9 cellular contexts compared by ENCODE assay signal in the genomic region with DNA sequence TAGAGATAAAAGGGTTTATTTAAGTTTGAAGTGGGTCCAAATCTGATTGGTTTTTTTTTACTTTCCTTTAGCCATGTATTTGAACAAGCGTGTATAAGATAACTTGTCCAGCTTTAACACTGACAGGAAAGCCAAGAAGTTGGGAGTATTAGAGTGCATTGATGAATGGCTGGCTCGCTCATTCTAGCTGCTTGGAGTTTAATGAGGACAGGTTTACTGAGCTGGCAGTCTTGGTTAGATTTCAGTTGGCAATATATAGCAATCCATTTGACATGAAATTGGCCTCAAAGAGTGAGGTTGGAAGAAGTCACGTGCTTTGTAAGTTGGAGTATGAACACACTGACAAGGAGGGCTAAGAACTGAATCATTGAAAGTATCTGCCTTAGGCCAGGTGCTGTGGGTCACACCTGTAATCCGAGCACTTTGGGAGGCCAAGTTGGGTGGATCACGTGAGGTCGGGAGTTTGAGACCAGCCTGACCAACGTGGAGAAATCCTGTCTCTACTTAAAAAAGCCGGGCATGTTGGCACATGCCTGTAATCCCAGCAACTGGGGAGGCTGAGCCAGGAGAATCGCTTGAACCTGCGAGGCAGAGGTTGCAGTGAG. TPM values are rescaled to one million over a fixed set of nuclear protein-coding genes. Genes with fewer than 3 reads are reported as not detected.
DNase-seq lines count a peak whose midpoint lies in the region; ATAC-seq, FAIRE-seq and TF ChIP-seq lines count a peak whose summit lies in the region.
"Had no signal": no experiment of that assay in that cellular context is flagged by ENCODE, and none has a peak within 500 bp of the region (broad histone marks: within the 10 kb centered on the region; RNA-seq: fewer than 3 reads in every experiment).

No MANE protein-coding gene starts in this region.

- TF ChIP-seq RAD21 in HepG2 (CRISPR knock-in tag; IDR thresholded peaks at IDR 0.05): no peak

- H3K4me1 ChIP-seq in HepG2 (ENCODE audit: insufficient read depth, low read length): peaks cover 72% of the 10 kb centered on the region
- peaks cover 58% of the 10 kb centered on the region for H3K4me1 ChIP-seq in suprapubic skin

- BruUV-seq in HepG2 (replicated peaks; lab: Mats Ljungman, UMichigan): no TSS peak

- peaks cover 35% of the 10 kb centered on the region for H3K79me2 ChIP-seq in HepG2 (ENCODE audit: insufficient read depth, low read length)

- peak overlapping the region; percentile 33 for H3K4me2 ChIP-seq in HepG2 (ENCODE audit: low read depth, low read length)

- TF ChIP-seq CTCF in HepG2 (CRISPR knock-in tag; IDR thresholded peaks at IDR 0.05) (no peak), suprapubic skin (IDR thresholded peaks at IDR 0.05) (no peak)

- in situ Hi-C loops in HepG2 (cut with HindIII; ENCODE audit: extremely low pct_ligation_motif_present, low pct_unique_long_range_greater_than_20kb): no loop called here

- intact Hi-C loops in activated T-helper 2 cell treated with anti-CD3 and anti-CD28 coated beads, Interferon-gamma antibody, Interleukin-2, Interleukin-4, amounts not matched to agents 10 μg/mL and 5 μg/mL and 100 μg/mL, durations not matched to agents 14 hours and 24 hours and 36 hours (cut with micrococcal nuclease): no loop called here
- intact Hi-C loops in HepG2 (cut with micrococcal nuclease; ENCODE audit: unreplicated experiment): no loop called here

- TF ChIP-seq EP300 in HepG2 (IDR thresholded peaks at IDR 0.05; ENCODE audit: low read depth in 2 of 2, low read length in 2 of 2) (no peak), HepG2 (CRISPR knock-in tag; IDR thresholded peaks at IDR 0.05; ENCODE audit: borderline replicate concordance) (no peak), suprapubic skin (IDR thresholded peaks at IDR 0.05) (no peak)

- H3K36me3 Mint-ChIP-seq in activated T-helper 2 cell treated with anti-CD3 and anti-CD28 coated beads, Interferon-gamma antibody, Interleukin-2, Interleukin-4, amounts not matched to agents 10 μg/mL and 5 μg/mL and 100 μg/mL, durations not matched to agents 14 hours and 24 hours and 36 hours (ENCODE audit: low read depth): peaks cover 93% of the 10 kb centered on the region

- TF ChIP-seq POLR2A in HepG2 (IDR thresholded peaks at IDR 0.05; ENCODE audit: insufficient read depth in 1 of 2, low read depth in 2 of 2, low read length in 2 of 2) (no peak; a peak in 1 of 4 replicates), suprapubic skin (IDR thresholded peaks at IDR 0.05) (no peak)

- 0 out of 2 replicates have a peak overlapping the region, but pooled peaks have one; percentile 9 for H3K9ac ChIP-seq in HepG2 (ENCODE audit: insufficient read depth, low read depth, low read length)

- H4K20me1 ChIP-seq in HepG2 (ENCODE audit: insufficient read depth, low read length): peaks cover 70% of the 10 kb centered on the region

- no peak for FAIRE-seq in HepG2 (lab: Jason Lieb, UNC)
- FAIRE-seq: frontal cortex had no signal

- H3K27ac Mint-ChIP-seq in activated T-helper 2 cell treated with anti-CD3 and anti-CD28 coated beads, Interferon-gamma antibody, Interleukin-2, Interleukin-4, amounts not matched to agents 10 μg/mL and 5 μg/mL and 100 μg/mL, durations not matched to agents 14 hours and 24 hours and 36 hours: peak overlapping the region; percentile 30

- H2AFZ ChIP-seq in HepG2 (ENCODE audit: low read length): no peak overlapping the region

- H3K4me1 Mint-ChIP-seq in activated T-helper 2 cell treated with anti-CD3 and anti-CD28 coated beads, Interferon-gamma antibody, Interleukin-2, Interleukin-4, amounts not matched to agents 10 μg/mL and 5 μg/mL and 100 μg/mL, durations not matched to agents 14 hours and 24 hours and 36 hours (ENCODE audit: low read depth): peaks cover 31% of the 10 kb centered on the region

- DNase-seq in activated effector memory CD4-positive, alpha-beta T cell treated with anti-CD3 and anti-CD28 coated beads, Interleukin-2, amount 50 U/mL, for 16 hours: peak; percentile 56
- DNase-seq in activated effector memory CD4-positive, alpha-beta T cell treated with Interleukin-2 at 50 U/mL for 16 hours: no peak
- no peak for DNase-seq in activated T-helper 2 cell treated with anti-CD3 and anti-CD28 coated beads, Interferon-gamma antibody, Interleukin-2, Interleukin-4, amounts not matched to agents 10 μg/mL and 5 μg/mL and 100 μg/mL, durations not matched to agents 14 hours and 24 hours and 36 hours (ENCODE audit: low spot score)
- DNase-seq in HepG2 (ENCODE audit: low spot score) (no peak), suprapubic skin (ENCODE audit: low spot score in 2 of 2) (peak; percentile 15 to 32), GM03348 (ENCODE audit: low spot score) (no peak)

- no peaks in the 10 kb centered on the region for H3K27me3 Mint-ChIP-seq in activated T-helper 2 cell treated with anti-CD3 and anti-CD28 coated beads, Interferon-gamma antibody, Interleukin-2, Interleukin-4, amounts not matched to agents 10 μg/mL and 5 μg/mL and 100 μg/mL, durations not matched to agents 14 hours and 24 hours and 36 hours (ENCODE audit: low read depth)

- no peaks in the 10 kb centered on the region for H3K9me3 Mint-ChIP-seq in activated T-helper 2 cell treated with anti-CD3 and anti-CD28 coated beads, Interferon-gamma antibody, Interleukin-2, Interleukin-4, amounts not matched to agents 10 μg/mL and 5 μg/mL and 100 μg/mL, durations not matched to agents 14 hours and 24 hours and 36 hours

- no peak overlapping the region for H3K4me3 ChIP-seq in HepG2 (replicated peaks in 1 of 3; ENCODE audit: insufficient read depth in 1 of 3, low read depth in 2 of 3, low read length in 3 of 3)
- H3K4me3 ChIP-seq in suprapubic skin: no peak overlapping the region

- POLR2A ChIA-PET in HepG2 (lab: Yijun Ruan, JAX): interaction anchor here (0.6 to 8.2 kb wide), 8 partner anchors 7 to 99 kb away, joined by 3 to 142 read pairs (median 4); partner anchors contain the start of genes CDKN1A and SRSF3

- 67% methylated on average over 10 of the region's 10 CpGs for WGBS in HepG2 (ENCODE audit: low lambda C conversion rate)
- WGBS in suprapubic skin: 45% methylated on average over 10 of the region's 10 CpGs

- peak; percentile 1; the same call in 2 of the 3 replicates for ATAC-seq in HepG2
- no peak for ATAC-seq in HG03354 (IDR thresholded peaks at IDR 0.05; ENCODE audit: poor library complexity, severe bottlenecking, unreplicated experiment)
- no peak for ATAC-seq in HG03025 (IDR thresholded peaks at IDR 0.05; ENCODE audit: low FRiP score, unreplicated experiment)

- H3K36me3 ChIP-seq in HepG2 (replicated peaks in 1 of 2; ENCODE audit: control insufficient read depth in 1 of 2, insufficient read depth in 2 of 2, low read length in 2 of 2) (peaks cover 19 to 55% of the 10 kb centered on the region in 2 experiments), suprapubic skin (peaks cover 75% of the 10 kb centered on the region)

- H3K4me3 Mint-ChIP-seq in activated T-helper 2 cell treated with anti-CD3 and anti-CD28 coated beads, Interferon-gamma antibody, Interleukin-2, Interleukin-4, amounts not matched to agents 10 μg/mL and 5 μg/mL and 100 μg/mL, durations not matched to agents 14 hours and 24 hours and 36 hours (ENCODE audit: low read depth): no peak overlapping the region

- H3K27me3 ChIP-seq in HepG2 (ENCODE audit: control insufficient read depth in 1 of 2, insufficient read depth in 2 of 2, low read length in 2 of 2) (no peaks in the 10 kb centered on the region), suprapubic skin (no peaks in the 10 kb centered on the region)

- H3K9me3 ChIP-seq in HepG2 (ENCODE audit: low read length): no peaks in the 10 kb centered on the region
- no peaks in the 10 kb centered on the region for H3K9me3 ChIP-seq in suprapubic skin

- CTCF ChIA-PET in HepG2 (lab: Yijun Ruan, JAX; ENCODE audit: low intra/inter-chr PET ratio, low total read pairs): no interaction called here

- H3K27ac ChIP-seq in HepG2 (ENCODE audit: extremely low read length, insufficient read depth, low read length) (peak overlapping the region; percentile 62), suprapubic skin (no peak overlapping the region)

TF ChIP-seq in HepG2, 621 proteins besides CTCF, POLR2A, EP300 and RAD21 (continues in another document):
- TF ChIP-seq, protein P1, sequence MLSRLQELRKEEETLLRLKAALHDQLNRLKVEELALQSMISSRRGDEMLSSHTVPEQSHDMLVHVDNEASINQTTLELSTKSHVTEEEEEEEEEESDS (CRISPR knock-in tag; IDR thresholded peaks at IDR 0.05; ENCODE audit: borderline replicate concordance): no peak

RNA-seq across cellular contexts. Expression of gene SRSF3, which starts 13.7 kb away (rescaled TPM):
- 512 and 541 TPM in 2 replicates for total RNA-seq in activated T-helper 2 cell treated with anti-CD3 and anti-CD28 coated beads, Interferon-gamma antibody, Interleukin-2, Interleukin-4, amounts not matched to agents 10 μg/mL and 5 μg/mL and 100 μg/mL, durations not matched to agents 14 hours and 24 hours and 36 hours
- total RNA-seq in HepG2 (2016; rRNA removed; fragmentation: Illumina TruSeq; extraction: Trizol) (684 and 1,115 TPM in 2 replicates), suprapubic skin (100 to 1,000 TPM; 152 to 180 (median 167) TPM)
- 87.6 and 93.5 TPM in 2 replicates for total RNA-seq in HepG2 (2016; cell fraction: cytosol; rRNA removed; fragmentation: Illumina TruSeq; extraction: Trizol; ENCODE audit: low read depth)
- 702 and 1,085 TPM in 2 replicates for total RNA-seq in HepG2 (2016; cell fraction: insoluble cytoplasmic fraction; rRNA removed; fragmentation: Illumina TruSeq; extraction: Trizol)
- 160 and 205 TPM in 2 replicates for total RNA-seq in HepG2 (2016; cell fraction: membrane; rRNA removed; fragmentation: Illumina TruSeq; extraction: Trizol)
- 332 and 341 TPM in 2 replicates for total RNA-seq in HepG2 (2016; cell fraction: nucleus; rRNA removed; fragmentation: Illumina TruSeq; extraction: Trizol)
- polyA plus RNA-seq in HepG2 (2011; rRNA removed): 149 and 206 TPM in 2 replicates
- polyA plus RNA-seq in HepG2 (2011; cell fraction: cytosol; rRNA removed): 204 and 209 TPM in 2 replicates
- polyA plus RNA-seq in HepG2 (2011; cell fraction: nucleus; rRNA removed): 336 and 345 TPM in 2 replicates
- 161 and 268 TPM in 2 replicates for polyA plus RNA-seq in HepG2 (2012)
- 90.1 and 97.9 TPM in 2 replicates for polyA plus RNA-seq in HepG2 (2016; cell fraction: cytosol; fragmentation: Illumina TruSeq; extraction: Trizol; ENCODE audit: low read depth)
- polyA plus RNA-seq in HepG2 (2016; cell fraction: insoluble cytoplasmic fraction; fragmentation: Illumina TruSeq; extraction: Trizol; ENCODE audit: low read depth): 1,067 and 1,144 TPM in 2 replicates
- polyA plus RNA-seq in HepG2 (2016; cell fraction: membrane; fragmentation: Illumina TruSeq; extraction: Trizol; ENCODE audit: low read depth): 123 and 146 TPM in 2 replicates
- polyA plus RNA-seq in HepG2 (2016; cell fraction: nucleus; fragmentation: Illumina TruSeq; extraction: Trizol; ENCODE audit: insufficient read depth, low read depth): 510 and 537 TPM in 2 replicates
- 214 and 251 TPM in 2 replicates for polyA minus RNA-seq in HepG2 (2011; rRNA and poly(A)+ RNA removed; ENCODE audit: low replicate concordance)
- 55.8 and 58.4 TPM in 2 replicates for polyA minus RNA-seq in HepG2 (2011; cell fraction: cytosol; rRNA and poly(A)+ RNA removed)
- polyA minus RNA-seq in HepG2 (2011; cell fraction: nucleus; rRNA and poly(A)+ RNA removed): 453 and 553 TPM in 2 replicates

Comparison
In these comparisons a context has a peak if more than half of its experiments do, and no peak if none do; other contexts are left out.
1. DNase-seq: peak in activated effector memory CD4-positive, alpha-beta T cell treated with anti-CD3 and anti-CD28 coated beads, Interleukin-2, amount 50 U/mL, for 16 hours (single experiment) and suprapubic skin (2 of 2); none in activated effector memory CD4-positive, alpha-beta T cell treated with Interleukin-2 at 50 U/mL for 16 hours (single experiment), activated T-helper 2 cell treated with anti-CD3 and anti-CD28 coated beads, Interferon-gamma antibody, Interleukin-2, Interleukin-4, amounts not matched to agents 10 μg/mL and 5 μg/mL and 100 μg/mL, durations not matched to agents 14 hours and 24 hours and 36 hours (single experiment), HepG2 (single experiment) and GM03348 (single experiment).